22 cellular contexts compared by ENCODE assay signal in the genomic region with DNA sequence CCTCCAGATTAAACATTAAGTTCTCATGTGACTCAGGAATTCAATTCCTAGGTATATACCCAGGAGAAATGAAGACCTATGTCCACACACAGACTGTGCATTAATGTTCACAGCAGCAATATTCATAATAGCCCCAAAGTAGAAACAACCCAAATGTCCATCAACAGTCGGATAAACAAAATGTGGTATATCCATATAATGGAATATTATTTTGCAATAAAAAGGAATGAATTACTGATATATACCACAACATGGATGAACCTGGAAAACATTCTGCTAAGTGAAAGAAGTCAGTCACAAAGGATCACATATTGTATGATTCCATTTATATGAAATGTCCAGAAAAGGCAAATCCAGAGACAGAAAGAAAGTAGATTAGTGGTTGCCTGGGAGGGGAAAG. TPM values are rescaled to one million over a fixed set of nuclear protein-coding genes. Genes with fewer than 3 reads are reported as not detected.
DNase-seq lines count a peak whose midpoint lies in the region; ATAC-seq and TF ChIP-seq lines count a peak whose summit lies in the region.
"Had no signal": no experiment of that assay in that cellular context is flagged by ENCODE, and none has a peak within 500 bp of the region (broad histone marks: within the 10 kb centered on the region; RNA-seq: fewer than 3 reads in every experiment).

No MANE protein-coding gene starts in this region.

- H3K36me3 Mint-ChIP-seq in CD4-positive, CD25-positive, alpha-beta regulatory T cell, result peaks cover 11% of the 10 kb centered on the region
- H3K36me3 Mint-ChIP-seq in T-helper 17 cell (ENCODE audit: low read depth), result no peaks in the 10 kb centered on the region
- peaks cover 38% of the 10 kb centered on the region for H3K36me3 Mint-ChIP-seq in nephron (ENCODE audit: low read depth)
- H3K36me3 Mint-ChIP-seq in stimulated activated memory B cell treated with anti-CD40 and anti-IgM and Interleukin-4, amounts not matched to agents 10 μg/mL and 1 μg/mL and 100 μg/mL, for 72 hours, result peaks cover 26% of the 10 kb centered on the region

- peak overlapping the region; percentile 54 for H3K4me3 ChIP-seq in CD4-positive, CD25-positive, alpha-beta regulatory T cell (ENCODE audit: low read depth, low read length)
- H3K4me3 ChIP-seq in DOHH2 (ENCODE audit: low read length), result peak overlapping the region; percentile 24
- H3K4me3 ChIP-seq: BLaER1, Peyer's patch had no signal

- TF ChIP-seq CTCF in DOHH2 (IDR thresholded peaks at IDR 0.05; ENCODE audit: low read depth, low read length, poor library complexity, severe bottlenecking) (no peak), nephron (IDR thresholded peaks at IDR 0.05; ENCODE audit: unreplicated experiment in 3 of 3) (no peak)

- peak overlapping the region in 1 of 4 donors; percentile 7 for H3K4me3 Mint-ChIP-seq in CD4-positive, CD25-positive, alpha-beta regulatory T cell
- H3K4me3 Mint-ChIP-seq in T-helper 17 cell (no peak overlapping the region), nephron (no peak overlapping the region)
- no peak overlapping the region for H3K4me3 Mint-ChIP-seq in stimulated activated memory B cell treated with anti-CD40 and anti-IgM and Interleukin-4, amounts not matched to agents 10 μg/mL and 1 μg/mL and 100 μg/mL, for 72 hours
- H3K4me3 Mint-ChIP-seq: CD4-positive, alpha-beta memory T cell had no signal

- H3K9me2 ChIP-seq in DOHH2 (replicated peaks; ENCODE audit: control insufficient read depth, low read length), result no peaks in the 10 kb centered on the region

- peaks cover 42% of the 10 kb centered on the region for H3F3A ChIP-seq in DOHH2 (ENCODE audit: control insufficient read depth, insufficient read depth)

- no peak for ATAC-seq in CD4-positive, CD25-positive, alpha-beta regulatory T cell (ENCODE audit: low read depth in 2 of 2)
- ATAC-seq in T-helper 17 cell (no peak), HG03442 (IDR thresholded peaks at IDR 0.05; ENCODE audit: unreplicated experiment) (no peak)
- ATAC-seq in stimulated activated memory B cell treated with anti-CD40 and anti-IgM and Interleukin-4, amounts not matched to agents 10 μg/mL and 1 μg/mL and 100 μg/mL, for 72 hours, result no peak

- no peaks in the 10 kb centered on the region for H3K27me3 Mint-ChIP-seq in CD4-positive, CD25-positive, alpha-beta regulatory T cell
- H3K27me3 Mint-ChIP-seq in T-helper 17 cell, result no peaks in the 10 kb centered on the region
- no peaks in the 10 kb centered on the region for H3K27me3 Mint-ChIP-seq in nephron (ENCODE audit: low read depth)
- H3K27me3 Mint-ChIP-seq in stimulated activated memory B cell treated with anti-CD40 and anti-IgM and Interleukin-4, amounts not matched to agents 10 μg/mL and 1 μg/mL and 100 μg/mL, for 72 hours, result no peaks in the 10 kb centered on the region
- H3K27me3 Mint-ChIP-seq: CD4-positive, alpha-beta memory T cell had no signal

- no peaks in the 10 kb centered on the region for H3K9me3 ChIP-seq in CD4-positive, CD25-positive, alpha-beta regulatory T cell (ENCODE audit: control insufficient read depth in 2 of 2, low read length in 2 of 2)
- H3K9me3 ChIP-seq in DOHH2 (ENCODE audit: control insufficient read depth, insufficient read depth, low read length) (no peaks in the 10 kb centered on the region), T-helper 17 cell (ENCODE audit: control insufficient read depth, low read length, poor library complexity, severe bottlenecking) (no peaks in the 10 kb centered on the region)
- H3K9me3 ChIP-seq: Caco-2, Peyer's patch had no signal

- no peak overlapping the region for H3K27ac ChIP-seq in CD4-positive, CD25-positive, alpha-beta regulatory T cell (ENCODE audit: insufficient read depth, low read length, poor library complexity, severe bottlenecking)
- H3K27ac ChIP-seq in DOHH2 (ENCODE audit: low read depth, low read length), result peak overlapping the region; percentile 46
- H3K27ac ChIP-seq: BLaER1 had no signal

- peaks cover 36% of the 10 kb centered on the region for H3K4me1 ChIP-seq in CD4-positive, CD25-positive, alpha-beta regulatory T cell (ENCODE audit: control insufficient read depth, insufficient read depth, low read length, poor library complexity, severe bottlenecking)
- peaks cover 98% of the 10 kb centered on the region for H3K4me1 ChIP-seq in DOHH2 (ENCODE audit: control insufficient read depth, low read length)
- H3K4me1 ChIP-seq: BLaER1 had no signal

- H4K20me1 ChIP-seq in DOHH2 (ENCODE audit: control insufficient read depth, insufficient read depth, low read depth, low read length), result peaks cover 23% of the 10 kb centered on the region

- H3K4me2 ChIP-seq in DOHH2 (ENCODE audit: low read length), result peak overlapping the region; percentile 55
- H3K4me2 ChIP-seq: BLaER1 had no signal

- peaks cover 100% of the 10 kb centered on the region for H3K79me2 ChIP-seq in DOHH2 (ENCODE audit: control insufficient read depth, low read length)

- peaks cover 10% of the 10 kb centered on the region for H3K36me3 ChIP-seq in CD4-positive, CD25-positive, alpha-beta regulatory T cell (ENCODE audit: control insufficient read depth, insufficient read depth, low read length)
- peaks cover 92% of the 10 kb centered on the region for H3K36me3 ChIP-seq in DOHH2 (ENCODE audit: control insufficient read depth, low read length)
- H3K36me3 ChIP-seq: BLaER1, Peyer's patch had no signal

- H3K27ac Mint-ChIP-seq in CD4-positive, CD25-positive, alpha-beta regulatory T cell, result no peak overlapping the region
- H3K27ac Mint-ChIP-seq in T-helper 17 cell, result peak overlapping the region; percentile 6
- peak overlapping the region in 2 of 3 experiments; percentile 31 to 63 for H3K27ac Mint-ChIP-seq in nephron
- H3K27ac Mint-ChIP-seq in stimulated activated memory B cell treated with anti-CD40 and anti-IgM and Interleukin-4, amounts not matched to agents 10 μg/mL and 1 μg/mL and 100 μg/mL, for 72 hours, result no peak overlapping the region
- H3K27ac Mint-ChIP-seq: CD4-positive, alpha-beta memory T cell had no signal

- no peaks in the 10 kb centered on the region for H3K27me3 ChIP-seq in CD4-positive, CD25-positive, alpha-beta regulatory T cell (ENCODE audit: control insufficient read depth, insufficient read depth, low read length)
- H3K27me3 ChIP-seq in DOHH2 (ENCODE audit: control insufficient read depth, low read length), result no peaks in the 10 kb centered on the region
- H3K27me3 ChIP-seq: BLaER1, Peyer's patch had no signal

- H3K9me3 Mint-ChIP-seq in CD4-positive, CD25-positive, alpha-beta regulatory T cell, result peaks cover 0 to 2% (median 0%) of the 10 kb centered on the region in 7 donors
- peaks cover 3% of the 10 kb centered on the region for H3K9me3 Mint-ChIP-seq in nephron
- H3K9me3 Mint-ChIP-seq in stimulated activated memory B cell treated with anti-CD40 and anti-IgM and Interleukin-4, amounts not matched to agents 10 μg/mL and 1 μg/mL and 100 μg/mL, for 72 hours, result no peaks in the 10 kb centered on the region
- H3K9me3 Mint-ChIP-seq: CD4-positive, alpha-beta memory T cell had no signal

- DNase-seq in CD4-positive, CD25-positive, alpha-beta regulatory T cell, result no peak
- DNase-seq in T-helper 17 cell, result no peak
- no peak for DNase-seq in NCI-H146 treated with DMSO at 0.1 percent for 48 hours (lab: John Stamatoyannopoulos, UW; ENCODE audit: unreplicated experiment)
- DNase-seq: Caco-2; CD4-positive, alpha-beta memory T cell; DMS 273 treated with DMSO at 0.1 percent for 48 hours; DND-41; GOT3; KBM-7; NCI-H1092 treated with DMSO at 0.1 percent for 48 hours; NCI-H1436 treated with DMSO at 0.1 percent for 48 hours; NCI-H2029; NCI-H2227 treated with DMSO at 0.1 percent for 48 hours; NCI-H510A; NCI-H748 treated with DMSO at 0.1 percent for 48 hours; NK-92 treated with Interleukin-12 subunit alpha and Interleukin-12 subunit beta, amount 100 ng/mL, for 24 hours; Peyer's patch had no signal

- peaks cover 60 to 90% (median 69%) of the 10 kb centered on the region in 4 donors for H3K4me1 Mint-ChIP-seq in CD4-positive, CD25-positive, alpha-beta regulatory T cell
- H3K4me1 Mint-ChIP-seq in T-helper 17 cell, result peaks cover 28% of the 10 kb centered on the region
- H3K4me1 Mint-ChIP-seq in nephron, result peaks cover 25% of the 10 kb centered on the region
- peaks cover 43% of the 10 kb centered on the region for H3K4me1 Mint-ChIP-seq in stimulated activated memory B cell treated with anti-CD40 and anti-IgM and Interleukin-4, amounts not matched to agents 10 μg/mL and 1 μg/mL and 100 μg/mL, for 72 hours

RNA-seq across cellular contexts. Expression of a gene that starts 20.5 kb away (rescaled TPM):
- total RNA-seq in CD4-positive, CD25-positive, alpha-beta regulatory T cell, result 405 TPM
- 10 to 100 TPM; 32.9 to 39.8 (median 33.8) TPM for polyA plus RNA-seq in CD4-positive, CD25-positive, alpha-beta regulatory T cell
- total RNA-seq in T-helper 17 cell, result 100 to 1,000 TPM; 171 to 195 TPM

Comparison
In these comparisons a context has a peak if more than half of its experiments do, and no peak if none do; other contexts are left out.
1. H3K27ac Mint-ChIP-seq: peak in T-helper 17 cell (single experiment) and nephron (2 of 3); none in CD4-positive, CD25-positive, alpha-beta regulatory T cell (0 of 3) and stimulated activated memory B cell treated with anti-CD40 and anti-IgM and Interleukin-4, amounts not matched to agents 10 μg/mL and 1 μg/mL and 100 μg/mL, for 72 hours (single experiment).